1 cellular context compared by ENCODE assay signal in the genomic region with DNA sequence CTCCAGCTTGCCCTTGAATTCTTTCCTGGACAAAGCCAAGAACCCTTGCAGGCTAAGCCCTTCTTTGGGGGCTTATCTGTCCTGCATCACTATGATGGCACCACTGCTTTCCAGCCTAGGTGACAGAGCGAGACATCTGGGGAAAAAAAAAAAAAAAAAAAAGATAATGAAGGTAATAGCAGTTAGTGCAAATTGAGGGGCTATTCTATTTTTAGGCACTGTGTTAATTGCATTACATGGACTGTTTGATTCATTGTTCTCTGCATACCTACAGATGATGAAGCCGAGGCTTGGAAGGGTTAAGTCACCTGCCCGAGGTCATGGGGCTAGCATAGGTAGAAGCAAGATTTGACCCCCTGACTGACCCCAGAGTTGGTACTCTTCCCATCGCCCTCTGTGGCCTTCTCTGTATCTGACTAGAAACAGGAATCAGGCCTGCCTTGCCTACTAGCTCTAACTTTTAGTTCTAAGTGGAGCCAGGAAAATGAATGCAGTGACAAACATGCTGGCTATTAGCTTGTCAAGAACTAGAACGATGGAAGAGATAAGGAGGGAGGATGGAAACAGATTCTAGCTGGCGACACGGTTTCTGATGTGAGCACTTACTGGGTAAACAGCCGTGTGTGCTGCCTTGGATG.
TF ChIP-seq lines count a peak whose summit lies in the region.

No MANE protein-coding gene starts in this region.

TF ChIP-seq in HepG2, 621 proteins besides CTCF, POLR2A, EP300 and RAD21 (continued from another document and continues in another):
- TF ChIP-seq, protein P1, sequence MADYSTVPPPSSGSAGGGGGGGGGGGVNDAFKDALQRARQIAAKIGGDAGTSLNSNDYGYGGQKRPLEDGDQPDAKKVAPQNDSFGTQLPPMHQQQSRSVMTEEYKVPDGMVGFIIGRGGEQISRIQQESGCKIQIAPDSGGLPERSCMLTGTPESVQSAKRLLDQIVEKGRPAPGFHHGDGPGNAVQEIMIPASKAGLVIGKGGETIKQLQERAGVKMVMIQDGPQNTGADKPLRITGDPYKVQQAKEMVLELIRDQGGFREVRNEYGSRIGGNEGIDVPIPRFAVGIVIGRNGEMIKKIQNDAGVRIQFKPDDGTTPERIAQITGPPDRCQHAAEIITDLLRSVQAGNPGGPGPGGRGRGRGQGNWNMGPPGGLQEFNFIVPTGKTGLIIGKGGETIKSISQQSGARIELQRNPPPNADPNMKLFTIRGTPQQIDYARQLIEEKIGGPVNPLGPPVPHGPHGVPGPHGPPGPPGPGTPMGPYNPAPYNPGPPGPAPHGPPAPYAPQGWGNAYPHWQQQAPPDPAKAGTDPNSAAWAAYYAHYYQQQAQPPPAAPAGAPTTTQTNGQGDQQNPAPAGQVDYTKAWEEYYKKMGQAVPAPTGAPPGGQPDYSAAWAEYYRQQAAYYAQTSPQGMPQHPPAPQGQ (CRISPR knock-in tag; IDR thresholded peaks at IDR 0.05; ENCODE audit: borderline replicate concordance): 0 out of 2 replicates have a peak, but pooled peaks have one; percentile 22
- TF ChIP-seq ZNF251 (CRISPR knock-in tag; IDR thresholded peaks at IDR 0.05): no peak
- TF ChIP-seq ZNF484 (CRISPR knock-in tag; IDR thresholded peaks at IDR 0.05; ENCODE audit: borderline replicate concordance, low read depth): no peak
- no peak; the same call in 1 of the 2 replicates for TF ChIP-seq DNMT1 (CRISPR knock-in tag; IDR thresholded peaks at IDR 0.05)
- peak; percentile 53; the same call in 1 of the 2 replicates for TF ChIP-seq ARNTL (CRISPR knock-in tag; IDR thresholded peaks at IDR 0.05)
- no peak for TF ChIP-seq ZSCAN25 (CRISPR knock-in tag; IDR thresholded peaks at IDR 0.05)
- TF ChIP-seq, protein P2, sequence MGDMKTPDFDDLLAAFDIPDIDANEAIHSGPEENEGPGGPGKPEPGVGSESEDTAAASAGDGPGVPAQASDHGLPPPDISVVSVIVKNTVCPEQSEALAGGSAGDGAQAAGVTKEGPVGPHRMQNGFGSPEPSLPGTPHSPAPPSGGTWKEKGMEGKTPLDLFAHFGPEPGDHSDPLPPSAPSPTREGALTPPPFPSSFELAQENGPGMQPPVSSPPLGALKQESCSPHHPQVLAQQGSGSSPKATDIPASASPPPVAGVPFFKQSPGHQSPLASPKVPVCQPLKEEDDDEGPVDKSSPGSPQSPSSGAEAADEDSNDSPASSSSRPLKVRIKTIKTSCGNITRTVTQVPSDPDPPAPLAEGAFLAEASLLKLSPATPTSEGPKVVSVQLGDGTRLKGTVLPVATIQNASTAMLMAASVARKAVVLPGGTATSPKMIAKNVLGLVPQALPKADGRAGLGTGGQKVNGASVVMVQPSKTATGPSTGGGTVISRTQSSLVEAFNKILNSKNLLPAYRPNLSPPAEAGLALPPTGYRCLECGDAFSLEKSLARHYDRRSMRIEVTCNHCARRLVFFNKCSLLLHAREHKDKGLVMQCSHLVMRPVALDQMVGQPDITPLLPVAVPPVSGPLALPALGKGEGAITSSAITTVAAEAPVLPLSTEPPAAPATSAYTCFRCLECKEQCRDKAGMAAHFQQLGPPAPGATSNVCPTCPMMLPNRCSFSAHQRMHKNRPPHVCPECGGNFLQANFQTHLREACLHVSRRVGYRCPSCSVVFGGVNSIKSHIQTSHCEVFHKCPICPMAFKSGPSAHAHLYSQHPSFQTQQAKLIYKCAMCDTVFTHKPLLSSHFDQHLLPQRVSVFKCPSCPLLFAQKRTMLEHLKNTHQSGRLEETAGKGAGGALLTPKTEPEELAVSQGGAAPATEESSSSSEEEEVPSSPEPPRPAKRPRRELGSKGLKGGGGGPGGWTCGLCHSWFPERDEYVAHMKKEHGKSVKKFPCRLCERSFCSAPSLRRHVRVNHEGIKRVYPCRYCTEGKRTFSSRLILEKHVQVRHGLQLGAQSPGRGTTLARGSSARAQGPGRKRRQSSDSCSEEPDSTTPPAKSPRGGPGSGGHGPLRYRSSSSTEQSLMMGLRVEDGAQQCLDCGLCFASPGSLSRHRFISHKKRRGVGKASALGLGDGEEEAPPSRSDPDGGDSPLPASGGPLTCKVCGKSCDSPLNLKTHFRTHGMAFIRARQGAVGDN (CRISPR knock-in tag; IDR thresholded peaks at IDR 0.05): no peak
- no peak for TF ChIP-seq ZNF20 (CRISPR knock-in tag; IDR thresholded peaks at IDR 0.05)
- no peak for TF ChIP-seq ZNF749 (CRISPR knock-in tag; IDR thresholded peaks at IDR 0.05; ENCODE audit: borderline replicate concordance)
- TF ChIP-seq, protein P3, sequence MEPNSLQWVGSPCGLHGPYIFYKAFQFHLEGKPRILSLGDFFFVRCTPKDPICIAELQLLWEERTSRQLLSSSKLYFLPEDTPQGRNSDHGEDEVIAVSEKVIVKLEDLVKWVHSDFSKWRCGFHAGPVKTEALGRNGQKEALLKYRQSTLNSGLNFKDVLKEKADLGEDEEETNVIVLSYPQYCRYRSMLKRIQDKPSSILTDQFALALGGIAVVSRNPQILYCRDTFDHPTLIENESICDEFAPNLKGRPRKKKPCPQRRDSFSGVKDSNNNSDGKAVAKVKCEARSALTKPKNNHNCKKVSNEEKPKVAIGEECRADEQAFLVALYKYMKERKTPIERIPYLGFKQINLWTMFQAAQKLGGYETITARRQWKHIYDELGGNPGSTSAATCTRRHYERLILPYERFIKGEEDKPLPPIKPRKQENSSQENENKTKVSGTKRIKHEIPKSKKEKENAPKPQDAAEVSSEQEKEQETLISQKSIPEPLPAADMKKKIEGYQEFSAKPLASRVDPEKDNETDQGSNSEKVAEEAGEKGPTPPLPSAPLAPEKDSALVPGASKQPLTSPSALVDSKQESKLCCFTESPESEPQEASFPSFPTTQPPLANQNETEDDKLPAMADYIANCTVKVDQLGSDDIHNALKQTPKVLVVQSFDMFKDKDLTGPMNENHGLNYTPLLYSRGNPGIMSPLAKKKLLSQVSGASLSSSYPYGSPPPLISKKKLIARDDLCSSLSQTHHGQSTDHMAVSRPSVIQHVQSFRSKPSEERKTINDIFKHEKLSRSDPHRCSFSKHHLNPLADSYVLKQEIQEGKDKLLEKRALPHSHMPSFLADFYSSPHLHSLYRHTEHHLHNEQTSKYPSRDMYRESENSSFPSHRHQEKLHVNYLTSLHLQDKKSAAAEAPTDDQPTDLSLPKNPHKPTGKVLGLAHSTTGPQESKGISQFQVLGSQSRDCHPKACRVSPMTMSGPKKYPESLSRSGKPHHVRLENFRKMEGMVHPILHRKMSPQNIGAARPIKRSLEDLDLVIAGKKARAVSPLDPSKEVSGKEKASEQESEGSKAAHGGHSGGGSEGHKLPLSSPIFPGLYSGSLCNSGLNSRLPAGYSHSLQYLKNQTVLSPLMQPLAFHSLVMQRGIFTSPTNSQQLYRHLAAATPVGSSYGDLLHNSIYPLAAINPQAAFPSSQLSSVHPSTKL (CRISPR knock-in tag; IDR thresholded peaks at IDR 0.05): no peak
- TF ChIP-seq, protein P4, sequence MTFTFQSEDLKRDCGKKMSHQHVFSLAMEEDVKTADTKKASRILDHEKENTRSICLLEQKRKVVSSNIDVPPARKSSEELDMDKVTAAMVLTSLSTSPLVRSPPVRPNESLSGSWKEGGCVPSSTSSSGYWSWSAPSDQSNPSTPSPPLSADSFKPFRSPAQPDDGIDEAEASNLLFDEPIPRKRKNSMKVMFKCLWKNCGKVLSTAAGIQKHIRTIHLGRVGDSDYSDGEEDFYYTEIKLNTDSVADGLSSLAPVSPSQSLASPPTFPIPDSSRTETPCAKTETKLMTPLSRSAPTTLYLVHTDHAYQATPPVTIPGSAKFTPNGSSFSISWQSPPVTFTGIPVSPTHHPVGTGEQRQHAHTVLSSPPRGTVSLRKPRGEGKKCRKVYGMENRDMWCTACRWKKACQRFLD (CRISPR knock-in tag; IDR thresholded peaks at IDR 0.05; ENCODE audit: borderline replicate concordance): no peak
- TF ChIP-seq, protein P5, sequence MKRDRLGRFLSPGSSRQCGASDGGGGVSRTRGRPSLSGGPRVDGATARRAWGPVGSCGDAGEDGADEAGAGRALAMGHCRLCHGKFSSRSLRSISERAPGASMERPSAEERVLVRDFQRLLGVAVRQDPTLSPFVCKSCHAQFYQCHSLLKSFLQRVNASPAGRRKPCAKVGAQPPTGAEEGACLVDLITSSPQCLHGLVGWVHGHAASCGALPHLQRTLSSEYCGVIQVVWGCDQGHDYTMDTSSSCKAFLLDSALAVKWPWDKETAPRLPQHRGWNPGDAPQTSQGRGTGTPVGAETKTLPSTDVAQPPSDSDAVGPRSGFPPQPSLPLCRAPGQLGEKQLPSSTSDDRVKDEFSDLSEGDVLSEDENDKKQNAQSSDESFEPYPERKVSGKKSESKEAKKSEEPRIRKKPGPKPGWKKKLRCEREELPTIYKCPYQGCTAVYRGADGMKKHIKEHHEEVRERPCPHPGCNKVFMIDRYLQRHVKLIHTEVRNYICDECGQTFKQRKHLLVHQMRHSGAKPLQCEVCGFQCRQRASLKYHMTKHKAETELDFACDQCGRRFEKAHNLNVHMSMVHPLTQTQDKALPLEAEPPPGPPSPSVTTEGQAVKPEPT (CRISPR knock-in tag; IDR thresholded peaks at IDR 0.05; ENCODE audit: low read depth): 0 out of 2 replicates have a peak, but pooled peaks have one; percentile 41
- TF ChIP-seq, protein P6, sequence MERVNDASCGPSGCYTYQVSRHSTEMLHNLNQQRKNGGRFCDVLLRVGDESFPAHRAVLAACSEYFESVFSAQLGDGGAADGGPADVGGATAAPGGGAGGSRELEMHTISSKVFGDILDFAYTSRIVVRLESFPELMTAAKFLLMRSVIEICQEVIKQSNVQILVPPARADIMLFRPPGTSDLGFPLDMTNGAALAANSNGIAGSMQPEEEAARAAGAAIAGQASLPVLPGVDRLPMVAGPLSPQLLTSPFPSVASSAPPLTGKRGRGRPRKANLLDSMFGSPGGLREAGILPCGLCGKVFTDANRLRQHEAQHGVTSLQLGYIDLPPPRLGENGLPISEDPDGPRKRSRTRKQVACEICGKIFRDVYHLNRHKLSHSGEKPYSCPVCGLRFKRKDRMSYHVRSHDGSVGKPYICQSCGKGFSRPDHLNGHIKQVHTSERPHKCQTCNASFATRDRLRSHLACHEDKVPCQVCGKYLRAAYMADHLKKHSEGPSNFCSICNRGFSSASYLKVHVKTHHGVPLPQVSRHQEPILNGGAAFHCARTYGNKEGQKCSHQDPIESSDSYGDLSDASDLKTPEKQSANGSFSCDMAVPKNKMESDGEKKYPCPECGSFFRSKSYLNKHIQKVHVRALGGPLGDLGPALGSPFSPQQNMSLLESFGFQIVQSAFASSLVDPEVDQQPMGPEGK (CRISPR knock-in tag; IDR thresholded peaks at IDR 0.05): no peak
- no peak for TF ChIP-seq FOSL2 (CRISPR knock-in tag; IDR thresholded peaks at IDR 0.05)
- TF ChIP-seq, protein P7, sequence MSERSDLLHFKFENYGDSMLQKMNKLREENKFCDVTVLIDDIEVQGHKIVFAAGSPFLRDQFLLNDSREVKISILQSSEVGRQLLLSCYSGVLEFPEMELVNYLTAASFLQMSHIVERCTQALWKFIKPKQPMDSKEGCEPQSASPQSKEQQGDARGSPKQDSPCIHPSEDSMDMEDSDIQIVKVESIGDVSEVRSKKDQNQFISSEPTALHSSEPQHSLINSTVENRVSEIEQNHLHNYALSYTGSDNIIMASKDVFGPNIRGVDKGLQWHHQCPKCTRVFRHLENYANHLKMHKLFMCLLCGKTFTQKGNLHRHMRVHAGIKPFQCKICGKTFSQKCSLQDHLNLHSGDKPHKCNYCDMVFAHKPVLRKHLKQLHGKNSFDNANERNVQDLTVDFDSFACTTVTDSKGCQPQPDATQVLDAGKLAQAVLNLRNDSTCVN (CRISPR knock-in tag; IDR thresholded peaks at IDR 0.05; ENCODE audit: borderline replicate concordance): peak; percentile 9; the same call in 1 of the 2 replicates
- TF ChIP-seq POLR2G (IDR thresholded peaks at IDR 0.05; ENCODE audit: low read depth, low read length): no peak
- no peak for TF ChIP-seq NFYB (CRISPR knock-in tag; IDR thresholded peaks at IDR 0.05)
- no peak for TF ChIP-seq HNRNPUL1 (IDR thresholded peaks at IDR 0.05; ENCODE audit: low read depth, low read length)
- peak; percentile 55 for TF ChIP-seq NR2F6 (IDR thresholded peaks at IDR 0.05)
- no peak for TF ChIP-seq NR2F6 (CRISPR knock-in tag; IDR thresholded peaks at IDR 0.05)
- TF ChIP-seq, protein P8, sequence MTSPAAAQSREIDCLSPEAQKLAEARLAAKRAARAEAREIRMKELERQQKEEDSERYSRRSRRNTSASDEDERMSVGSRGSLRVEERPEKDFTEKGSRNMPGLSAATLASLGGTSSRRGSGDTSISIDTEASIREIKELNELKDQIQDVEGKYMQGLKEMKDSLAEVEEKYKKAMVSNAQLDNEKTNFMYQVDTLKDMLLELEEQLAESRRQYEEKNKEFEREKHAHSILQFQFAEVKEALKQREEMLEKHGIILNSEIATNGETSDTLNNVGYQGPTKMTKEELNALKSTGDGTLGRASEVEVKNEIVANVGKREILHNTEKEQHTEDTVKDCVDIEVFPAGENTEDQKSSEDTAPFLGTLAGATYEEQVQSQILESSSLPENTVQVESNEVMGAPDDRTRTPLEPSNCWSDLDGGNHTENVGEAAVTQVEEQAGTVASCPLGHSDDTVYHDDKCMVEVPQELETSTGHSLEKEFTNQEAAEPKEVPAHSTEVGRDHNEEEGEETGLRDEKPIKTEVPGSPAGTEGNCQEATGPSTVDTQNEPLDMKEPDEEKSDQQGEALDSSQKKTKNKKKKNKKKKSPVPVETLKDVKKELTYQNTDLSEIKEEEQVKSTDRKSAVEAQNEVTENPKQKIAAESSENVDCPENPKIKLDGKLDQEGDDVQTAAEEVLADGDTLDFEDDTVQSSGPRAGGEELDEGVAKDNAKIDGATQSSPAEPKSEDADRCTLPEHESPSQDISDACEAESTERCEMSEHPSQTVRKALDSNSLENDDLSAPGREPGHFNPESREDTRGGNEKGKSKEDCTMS (CRISPR knock-in tag; conservative IDR thresholded peaks at IDR 0.05): no peak
- TF ChIP-seq ZNF615 (CRISPR knock-in tag; IDR thresholded peaks at IDR 0.05; ENCODE audit: borderline replicate concordance): no peak
- TF ChIP-seq SOX6 (IDR thresholded peaks at IDR 0.05): no peak
- TF ChIP-seq SOX6 (CRISPR knock-in tag; IDR thresholded peaks at IDR 0.05): no peak
- TF ChIP-seq, protein P9, sequence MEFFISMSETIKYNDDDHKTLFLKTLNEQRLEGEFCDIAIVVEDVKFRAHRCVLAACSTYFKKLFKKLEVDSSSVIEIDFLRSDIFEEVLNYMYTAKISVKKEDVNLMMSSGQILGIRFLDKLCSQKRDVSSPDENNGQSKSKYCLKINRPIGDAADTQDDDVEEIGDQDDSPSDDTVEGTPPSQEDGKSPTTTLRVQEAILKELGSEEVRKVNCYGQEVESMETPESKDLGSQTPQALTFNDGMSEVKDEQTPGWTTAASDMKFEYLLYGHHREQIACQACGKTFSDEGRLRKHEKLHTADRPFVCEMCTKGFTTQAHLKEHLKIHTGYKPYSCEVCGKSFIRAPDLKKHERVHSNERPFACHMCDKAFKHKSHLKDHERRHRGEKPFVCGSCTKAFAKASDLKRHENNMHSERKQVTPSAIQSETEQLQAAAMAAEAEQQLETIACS (CRISPR knock-in tag; IDR thresholded peaks at IDR 0.05): no peak
- no peak; the same call in 1 of the 2 replicates for TF ChIP-seq AKAP8 (CRISPR knock-in tag; IDR thresholded peaks at IDR 0.05)
- TF ChIP-seq, protein P10, sequence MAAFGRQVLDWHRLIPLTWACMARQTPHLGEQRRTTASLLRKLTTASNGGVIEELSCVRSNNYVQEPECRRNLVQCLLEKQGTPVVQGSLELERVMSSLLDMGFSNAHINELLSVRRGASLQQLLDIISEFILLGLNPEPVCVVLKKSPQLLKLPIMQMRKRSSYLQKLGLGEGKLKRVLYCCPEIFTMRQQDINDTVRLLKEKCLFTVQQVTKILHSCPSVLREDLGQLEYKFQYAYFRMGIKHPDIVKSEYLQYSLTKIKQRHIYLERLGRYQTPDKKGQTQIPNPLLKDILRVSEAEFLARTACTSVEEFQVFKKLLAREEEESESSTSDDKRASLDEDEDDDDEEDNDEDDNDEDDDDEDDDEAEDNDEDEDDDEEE (CRISPR knock-in tag; IDR thresholded peaks at IDR 0.05): peak; percentile 51; the same call in 1 of the 2 replicates
- TF ChIP-seq HOXA5 (CRISPR knock-in tag; IDR thresholded peaks at IDR 0.05): no peak
- no peak for TF ChIP-seq KLF6 (CRISPR knock-in tag; IDR thresholded peaks at IDR 0.05)
- no peak for TF ChIP-seq JDP2 (CRISPR knock-in tag; IDR thresholded peaks at IDR 0.05; ENCODE audit: borderline replicate concordance)
- no peak for TF ChIP-seq ZNF235 (CRISPR knock-in tag; IDR thresholded peaks at IDR 0.05; ENCODE audit: borderline replicate concordance)
